ENCODE assay signal across 17 cellular contexts in genomic region chr7:4267326-4268039, GRCh38.
A peak's percentile ranks its signal among the peaks of the same experiment; 100 is the strongest.
DNase-seq lines count a peak whose midpoint lies in the region; ATAC-seq, FAIRE-seq and TF ChIP-seq lines count a peak whose summit lies in the region.
"Had no signal": no experiment of that assay in that cellular context is flagged by ENCODE, and none has a peak within 500 bp of the region (broad histone marks: within the 10 kb centered on the region; RNA-seq: fewer than 3 reads in every experiment).

No MANE protein-coding gene starts in this region.

- intact Hi-C loops in spleen (cut with DNase I; ENCODE audit: low total_unique reads): no loop called here

- TF ChIP-seq POLR2A in spleen (IDR thresholded peaks at IDR 0.05): no peak

- TF ChIP-seq CTCF in RWPE2 (IDR thresholded peaks at IDR 0.05; ENCODE audit: poor library complexity, severe bottlenecking): no peak
- no peak for TF ChIP-seq CTCF in spleen (IDR thresholded peaks at IDR 0.05 in 8 of 11, conservative IDR thresholded peaks at IDR 0.05 in 3 of 11)

- no peak overlapping the region for H3K27ac Mint-ChIP-seq in stimulated activated memory B cell treated with anti-CD40 and anti-IgM and Interleukin-4, amounts not matched to agents 10 μg/mL and 1 μg/mL and 100 μg/mL, for 72 hours
- H3K27ac Mint-ChIP-seq: CD4-positive, alpha-beta memory T cell had no signal

- H3K27me3 ChIP-seq in RWPE2 (ENCODE audit: insufficient read depth, poor library complexity, severe bottlenecking) (no peaks in the 10 kb centered on the region), spleen (replicated peaks in 1 of 7) (peaks cover 0 to 11% (median 0%) of the 10 kb centered on the region in 7 donors)
- H3K27me3 ChIP-seq: BLaER1 had no signal

- H3K4me3 ChIP-seq in RWPE2 (ENCODE audit: severe bottlenecking) (no peak overlapping the region), spleen (no peak overlapping the region)
- H3K4me3 ChIP-seq: BLaER1, K562 had no signal

- H3K4me3 Mint-ChIP-seq in stimulated activated memory B cell treated with anti-CD40 and anti-IgM and Interleukin-4, amounts not matched to agents 10 μg/mL and 1 μg/mL and 100 μg/mL, for 72 hours: no peak overlapping the region
- H3K4me3 Mint-ChIP-seq: CD4-positive, alpha-beta memory T cell had no signal

- DNase-seq in HTR-8/SVneo (ENCODE audit: insufficient read length, low spot score) (no peak), RWPE2 (ENCODE audit: low spot score) (no peak), left lobe of liver (ENCODE audit: low spot score) (peak; percentile 37), spleen (peak; percentile 54), cerebellar cortex (ENCODE audit: low spot score) (no peak)
- DNase-seq in activated effector memory CD4-positive, alpha-beta T cell treated with Interleukin-2 at 50 U/mL for 16 hours: no peak
- DNase-seq: CD4-positive, alpha-beta memory T cell; DMS53; GOT3; NCI-H1417 treated with DMSO at 0.1 percent for 48 hours; NCI-H1930; NCI-H524 treated with DMSO at 0.1 percent for 48 hours had no signal

- H3K36me3 Mint-ChIP-seq in stimulated activated memory B cell treated with anti-CD40 and anti-IgM and Interleukin-4, amounts not matched to agents 10 μg/mL and 1 μg/mL and 100 μg/mL, for 72 hours: no peaks in the 10 kb centered on the region
- H3K36me3 Mint-ChIP-seq: CD4-positive, alpha-beta memory T cell had no signal

- H3K27ac ChIP-seq in RWPE2 (ENCODE audit: poor library complexity, severe bottlenecking): no peak overlapping the region
- no peak overlapping the region for H3K27ac ChIP-seq in spleen
- H3K27ac ChIP-seq: BLaER1, RWPE1 had no signal

- H3K9me3 ChIP-seq in RWPE2 (ENCODE audit: severe bottlenecking) (no peaks in the 10 kb centered on the region), spleen (peaks cover 0 to 10% (median 0%) of the 10 kb centered on the region in 8 donors)

- H3K4me1 ChIP-seq in RWPE2 (ENCODE audit: insufficient read depth, poor library complexity, severe bottlenecking): no peaks in the 10 kb centered on the region
- H3K4me1 ChIP-seq in spleen: no peaks in the 10 kb centered on the region

- ATAC-seq in RWPE2 (ENCODE audit: low read depth) (0 out of 3 replicates have a peak, but pooled peaks have one; percentile 17), left lobe of liver (no peak)
- no peak for ATAC-seq in stimulated activated memory B cell treated with anti-CD40 and anti-IgM and Interleukin-4, amounts not matched to agents 10 μg/mL and 1 μg/mL and 100 μg/mL, for 72 hours
- ATAC-seq: K562 had no signal

- no peaks in the 10 kb centered on the region for H3K9me3 Mint-ChIP-seq in stimulated activated memory B cell treated with anti-CD40 and anti-IgM and Interleukin-4, amounts not matched to agents 10 μg/mL and 1 μg/mL and 100 μg/mL, for 72 hours
- H3K9me3 Mint-ChIP-seq: CD4-positive, alpha-beta memory T cell had no signal

- H3K4me1 Mint-ChIP-seq in stimulated activated memory B cell treated with anti-CD40 and anti-IgM and Interleukin-4, amounts not matched to agents 10 μg/mL and 1 μg/mL and 100 μg/mL, for 72 hours: no peaks in the 10 kb centered on the region
- H3K4me1 Mint-ChIP-seq: CD4-positive, alpha-beta memory T cell had no signal

- WGBS in spleen, 5 donors: 82 to 84% (median 83%) methylated on average over 21 of the region's 21 CpGs

- FAIRE-seq in HTR-8/SVneo (lab: Jason Lieb, UNC): peak; percentile 20
- FAIRE-seq: GM12891, K562 had no signal

- no peaks in the 10 kb centered on the region for H3K27me3 Mint-ChIP-seq in stimulated activated memory B cell treated with anti-CD40 and anti-IgM and Interleukin-4, amounts not matched to agents 10 μg/mL and 1 μg/mL and 100 μg/mL, for 72 hours

- no peaks in the 10 kb centered on the region for H3K36me3 ChIP-seq in RWPE2 (ENCODE audit: low read depth)
- H3K36me3 ChIP-seq in spleen: peaks cover 0 to 9% (median 0%) of the 10 kb centered on the region in 6 donors
- H3K36me3 ChIP-seq: BLaER1 had no signal

Comparison
In these comparisons a context has a peak if more than half of its experiments do, and no peak if none do; other contexts are left out.
1. DNase-seq: peak in left lobe of liver (single experiment) and spleen (single experiment); none in HTR-8/SVneo (single experiment), RWPE2 (single experiment), activated effector memory CD4-positive, alpha-beta T cell treated with Interleukin-2 at 50 U/mL for 16 hours (single experiment) and cerebellar cortex (single experiment).